1 cellular context compared by ENCODE assay signal in genomic region chr6:119742188-119742803, GRCh38.
TF ChIP-seq lines count a peak whose summit lies in the region.

No MANE protein-coding gene starts in this region.

TF ChIP-seq in GM23338, 12 proteins besides CTCF, POLR2A, EP300 and RAD21 (continued from another document):
- no peak for TF ChIP-seq ZNF462 (CRISPR knock-in tag; IDR thresholded peaks at IDR 0.05)
- no peak for TF ChIP-seq EZH2 (IDR thresholded peaks at IDR 0.05; ENCODE audit: low read depth, unreplicated experiment)
- no peak for TF ChIP-seq ZNF331 (CRISPR knock-in tag; IDR thresholded peaks at IDR 0.05; ENCODE audit: low read depth)
- no peak for TF ChIP-seq ZNF114 (CRISPR knock-in tag; IDR thresholded peaks at IDR 0.05)
- no peak for TF ChIP-seq REST (IDR thresholded peaks at IDR 0.05; ENCODE audit: unreplicated experiment)
- no peak for TF ChIP-seq POLR2AphosphoS5 (IDR thresholded peaks at IDR 0.05; ENCODE audit: low read depth)
- TF ChIP-seq CREB1 (CRISPR knock-in tag; IDR thresholded peaks at IDR 0.05; ENCODE audit: low read depth), result no peak
- TF ChIP-seq NANOG (IDR thresholded peaks at IDR 0.05; ENCODE audit: borderline replicate concordance), result no peak
- TF ChIP-seq JUNB (IDR thresholded peaks at IDR 0.05; ENCODE audit: unreplicated experiment), result no peak
- no peak for TF ChIP-seq STAT1 (IDR thresholded peaks at IDR 0.05; ENCODE audit: unreplicated experiment)
